ENCODE assay signal across 26 cellular contexts in genomic region chr10:11512596-11512995, GRCh38.
"Had no signal": no experiment of that assay in that cellular context is flagged by ENCODE, and none has a peak within 500 bp of the region (broad histone marks: within the 10 kb centered on the region; RNA-seq: fewer than 3 reads in every experiment).

No MANE protein-coding gene starts in this region.

- H3K36me3 ChIP-seq: colonic mucosa, prostate gland, thoracic aorta, transverse colon, uterus had no signal

- H3K4me3 ChIP-seq: colonic mucosa, lung, mucosa of descending colon, prostate gland, sigmoid colon, thoracic aorta, transverse colon, upper lobe of right lung, uterus had no signal

- H3K27ac Mint-ChIP-seq: dendritic cell treated with granulocyte-macrophage colony-stimulating factor and Interleukin-4, amounts not matched to agents 40 ng/mL and 50 ng/mL, for 4 days; immature natural killer cell; mesothelial cell of epicardium; naive thymus-derived CD4-positive, alpha-beta T cell; nephron; stimulated activated effector memory CD8-positive, alpha-beta T cell treated with anti-CD3 and anti-CD28 coated beads, Interleukin-12 subunit alpha, Interleukin-12 subunit beta, amount 100 ng/mL, for 72 hours; stimulated activated naive CD8-positive, alpha-beta T cell treated with anti-CD3 and anti-CD28 coated beads, Interleukin-15, Interleukin-2, amounts not matched to agents 100 ng/mL and 50 ng/mL, for 24 hours had no signal

- H3K9me3 ChIP-seq: colonic mucosa, mucosa of descending colon, prostate gland, sigmoid colon, thoracic aorta, transverse colon, upper lobe of right lung, uterus had no signal

- H3K27me3 ChIP-seq: colonic mucosa, sigmoid colon, transverse colon, upper lobe of right lung, uterus had no signal

- H3K9me3 Mint-ChIP-seq: dendritic cell treated with granulocyte-macrophage colony-stimulating factor and Interleukin-4, amounts not matched to agents 40 ng/mL and 50 ng/mL, for 4 days; immature natural killer cell; mesothelial cell of epicardium; naive thymus-derived CD4-positive, alpha-beta T cell; nephron; stimulated activated effector memory CD8-positive, alpha-beta T cell treated with anti-CD3 and anti-CD28 coated beads, Interleukin-12 subunit alpha, Interleukin-12 subunit beta, amount 100 ng/mL, for 72 hours; stimulated activated naive CD8-positive, alpha-beta T cell treated with anti-CD3 and anti-CD28 coated beads, Interleukin-15, Interleukin-2, amounts not matched to agents 100 ng/mL and 50 ng/mL, for 24 hours had no signal

- H3K27ac ChIP-seq: colonic mucosa, prostate gland, sigmoid colon, thoracic aorta, transverse colon, upper lobe of right lung, uterus had no signal

- ATAC-seq: mucosa of descending colon; naive thymus-derived CD4-positive, alpha-beta T cell; right cardiac atrium; stimulated activated effector memory CD8-positive, alpha-beta T cell treated with anti-CD3 and anti-CD28 coated beads, Interleukin-12 subunit alpha, Interleukin-12 subunit beta, amount 100 ng/mL, for 72 hours; upper lobe of right lung had no signal

- H3K27me3 Mint-ChIP-seq: dendritic cell treated with granulocyte-macrophage colony-stimulating factor and Interleukin-4, amounts not matched to agents 40 ng/mL and 50 ng/mL, for 4 days; stimulated activated naive CD8-positive, alpha-beta T cell treated with anti-CD3 and anti-CD28 coated beads, Interleukin-15, Interleukin-2, amounts not matched to agents 100 ng/mL and 50 ng/mL, for 24 hours had no signal

- DNase-seq: colonic mucosa; effector memory CD4-positive, alpha-beta T cell; erythroblast; hypothalamus; immature natural killer cell; mesenchymal stem cell; mucosa of descending colon; naive thymus-derived CD4-positive, alpha-beta T cell; nucleus accumbens; right cardiac atrium; sigmoid colon; stimulated activated CD4-positive, alpha-beta T cell treated with anti-CD3 and anti-CD28 coated beads, Interleukin-2, amount 100 ng/mL, for 24 hours; stimulated activated CD4-positive, alpha-beta T cell treated with anti-CD3 and anti-CD28 coated beads, Interleukin-4, amount 100 ng/mL, for 24 hours; transverse colon; upper lobe of right lung; uterus had no signal

- H3K36me3 Mint-ChIP-seq: immature natural killer cell; stimulated activated effector memory CD8-positive, alpha-beta T cell treated with anti-CD3 and anti-CD28 coated beads, Interleukin-12 subunit alpha, Interleukin-12 subunit beta, amount 100 ng/mL, for 72 hours had no signal

- FAIRE-seq: frontal cortex, keratinocyte had no signal

- H3K4me3 Mint-ChIP-seq: dendritic cell treated with granulocyte-macrophage colony-stimulating factor and Interleukin-4, amounts not matched to agents 40 ng/mL and 50 ng/mL, for 4 days; immature natural killer cell; mesothelial cell of epicardium; naive thymus-derived CD4-positive, alpha-beta T cell; nephron; stimulated activated effector memory CD8-positive, alpha-beta T cell treated with anti-CD3 and anti-CD28 coated beads, Interleukin-12 subunit alpha, Interleukin-12 subunit beta, amount 100 ng/mL, for 72 hours; stimulated activated naive CD8-positive, alpha-beta T cell treated with anti-CD3 and anti-CD28 coated beads, Interleukin-15, Interleukin-2, amounts not matched to agents 100 ng/mL and 50 ng/mL, for 24 hours had no signal

- H3K4me1 ChIP-seq: colonic mucosa, prostate gland, sigmoid colon, transverse colon, uterus had no signal
